In the genomic region with DNA sequence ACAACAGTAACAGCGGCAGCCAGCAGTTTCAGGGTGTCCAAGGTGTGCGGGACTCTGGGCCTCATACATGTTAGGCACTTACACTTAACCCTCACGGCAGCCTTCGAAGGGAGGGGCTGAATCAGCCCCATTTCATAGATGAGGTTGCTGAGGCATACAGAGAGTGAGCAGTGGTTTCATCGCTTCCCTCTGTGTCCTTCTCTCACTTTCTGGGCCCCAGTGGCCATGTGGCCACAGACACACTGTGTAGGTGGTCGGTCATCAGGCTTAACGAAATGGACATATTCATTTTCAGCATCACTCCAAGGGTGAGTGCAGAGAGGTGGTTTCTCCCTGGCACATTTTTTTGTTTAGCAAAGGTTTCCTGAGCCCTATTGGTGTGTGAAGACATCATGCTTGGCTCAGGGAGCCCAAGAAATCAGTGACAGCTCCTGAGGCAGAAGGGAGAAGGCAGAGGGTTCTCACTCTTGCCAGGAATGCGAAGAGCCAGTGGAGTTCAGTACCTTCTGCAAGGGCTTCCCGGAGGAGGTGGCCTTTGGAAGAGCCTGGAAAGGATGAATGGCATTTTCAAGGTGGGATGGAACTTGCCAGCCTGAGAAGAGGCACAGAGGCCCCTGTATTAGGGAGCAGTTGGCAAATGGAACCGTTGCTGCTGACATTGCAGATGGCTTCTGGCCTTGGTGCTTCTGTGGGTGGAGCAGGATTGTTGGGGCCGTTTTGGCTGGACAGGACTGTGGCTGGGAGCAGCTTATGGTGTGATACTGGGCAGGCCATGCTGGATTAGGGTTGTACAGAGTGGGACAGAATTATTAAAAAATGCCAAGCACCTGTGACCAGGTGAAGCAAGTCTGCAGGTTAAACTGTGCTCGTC, we compare ENCODE assay signal across 8 cellular contexts.
DNase-seq lines count a peak whose midpoint lies in the region; ATAC-seq and TF ChIP-seq lines count a peak whose summit lies in the region.

No MANE protein-coding gene starts in this region.

- H3K4me3 ChIP-seq in OCI-LY7 (ENCODE audit: low read depth, low read length, poor library complexity, severe bottlenecking) = peak overlapping the region; percentile 44
- H3K4me3 ChIP-seq in transverse colon = no peak overlapping the region

- BruUV-seq in OCI-LY7 (replicated peaks; lab: Mats Ljungman, UMichigan) = no TSS peak

- H3K27me3 Mint-ChIP-seq in HFFc6 (ENCODE audit: insufficient read depth) = peaks cover 7% of the 10 kb centered on the region
- peaks cover 43% of the 10 kb centered on the region for H3K27me3 Mint-ChIP-seq in glutamatergic neuron (ENCODE audit: unreplicated experiment)
- H3K27me3 Mint-ChIP-seq in progenitor cell of endocrine pancreas = no peaks in the 10 kb centered on the region

- peaks cover 55% of the 10 kb centered on the region for H3K36me3 ChIP-seq in OCI-LY7 (ENCODE audit: insufficient read depth, low read length)
- H3K36me3 ChIP-seq in transverse colon = peaks cover 0 to 4% (median 0%) of the 10 kb centered on the region in 4 donors

- TF ChIP-seq EP300 in transverse colon (IDR thresholded peaks at IDR 0.05; ENCODE audit: low read depth) = no peak

- intact Hi-C loops in OCI-LY7 (cut with micrococcal nuclease; ENCODE audit: unreplicated experiment) = loop anchor here (1.0 kb wide), 1 partner anchor 36 kb away; no protein-coding TSS in a partner anchor
- intact Hi-C loops in transverse colon (cut with DNase I; ENCODE audit: low total_unique reads) = no loop called here

- no peaks in the 10 kb centered on the region for H3K27me3 ChIP-seq in transverse colon

- in situ Hi-C loops in transverse colon (cut with MboI; ENCODE audit: low pct_ligation_motif_present in 1 of 4, low pct_unique_long_range_greater_than_20kb in 1 of 4, low sequenced_read_pairs in 3 of 4) = no loop called here

- H3K4me1 ChIP-seq in OCI-LY7 (ENCODE audit: insufficient read depth, low read length, poor library complexity, severe bottlenecking) (peaks cover 53% of the 10 kb centered on the region), transverse colon (peaks cover 17 to 53% (median 33%) of the 10 kb centered on the region in 4 donors)

- ATAC-seq in GM18520 (IDR thresholded peaks at IDR 0.05; ENCODE audit: unreplicated experiment) (peak; percentile 65), HG03097 (IDR thresholded peaks at IDR 0.05; ENCODE audit: low FRiP score, unreplicated experiment) (no peak)

- peak overlapping the region; percentile 63 for H3K4me2 ChIP-seq in OCI-LY7 (ENCODE audit: low read length)

- no peak for TF ChIP-seq POLR2A in transverse colon (IDR thresholded peaks at IDR 0.05)

- TF ChIP-seq CTCF in HFFc6 (IDR thresholded peaks at IDR 0.05) (no peak), OCI-LY7 (conservative IDR thresholded peaks at IDR 0.05; ENCODE audit: low read length) (no peak), glutamatergic neuron (IDR thresholded peaks at IDR 0.05; ENCODE audit: partially characterized antibody, unreplicated experiment) (no peak), transverse colon (IDR thresholded peaks at IDR 0.05) (no peak), progenitor cell of endocrine pancreas (IDR thresholded peaks at IDR 0.05; ENCODE audit: unreplicated experiment) (no peak)

- CTCF ChIA-PET in OCI-LY7 (lab: Charles Lee; ENCODE audit: unreplicated experiment) = no interaction called here

- H3K27ac ChIP-seq in OCI-LY7 (ENCODE audit: low read depth, low read length, poor library complexity, severe bottlenecking) (peak overlapping the region; percentile 86), transverse colon (peak overlapping the region; percentile 63 to 76 (median 69))

- peaks cover 31% of the 10 kb centered on the region for H3K36me3 Mint-ChIP-seq in HFFc6 (ENCODE audit: low read depth)
- peaks cover 6% of the 10 kb centered on the region for H3K36me3 Mint-ChIP-seq in glutamatergic neuron (ENCODE audit: unreplicated experiment)
- H3K36me3 Mint-ChIP-seq in progenitor cell of endocrine pancreas (ENCODE audit: insufficient read depth) = peaks cover 14% of the 10 kb centered on the region

- H3K4me3 Mint-ChIP-seq in HFFc6 = no peak overlapping the region
- H3K4me3 Mint-ChIP-seq in glutamatergic neuron (ENCODE audit: unreplicated experiment) = no peak overlapping the region
- H3K4me3 Mint-ChIP-seq in progenitor cell of endocrine pancreas (ENCODE audit: low read depth) = no peak overlapping the region

- POLR2A ChIA-PET in OCI-LY7 (lab: Charles Lee) = interaction anchor here (0.8 to 1.9 kb wide), 5 partner anchors 13 to 40 kb away, joined by 3 to 6 read pairs (median 3); no protein-coding TSS in a partner anchor

- H3K79me2 ChIP-seq in OCI-LY7 (ENCODE audit: insufficient read depth, low read depth, low read length) = peaks cover 10% of the 10 kb centered on the region; the same call in 1 of the 2 replicates

- 43 to 71% methylated on average over 2 to 12 of the region's 12 CpGs for WGBS in transverse colon (ENCODE audit: low coverage in 1 of 2), 2 donors

- H3K4me1 Mint-ChIP-seq in HFFc6 (ENCODE audit: low read depth) = peaks cover 48% of the 10 kb centered on the region
- peaks cover 55% of the 10 kb centered on the region for H3K4me1 Mint-ChIP-seq in glutamatergic neuron (ENCODE audit: low read depth, unreplicated experiment)
- no peaks in the 10 kb centered on the region for H3K4me1 Mint-ChIP-seq in progenitor cell of endocrine pancreas (ENCODE audit: low read depth)

- H3K27ac Mint-ChIP-seq in HFFc6 (peak overlapping the region; percentile 33), glutamatergic neuron (ENCODE audit: unreplicated experiment) (peak overlapping the region; percentile 76), progenitor cell of endocrine pancreas (no peak overlapping the region)

- H3K9me3 Mint-ChIP-seq in HFFc6 = no peaks in the 10 kb centered on the region
- H3K9me3 Mint-ChIP-seq in glutamatergic neuron (ENCODE audit: unreplicated experiment) = peaks cover 43% of the 10 kb centered on the region
- no peaks in the 10 kb centered on the region for H3K9me3 Mint-ChIP-seq in progenitor cell of endocrine pancreas (ENCODE audit: low read depth)

- DNase-seq in HFFc6 (no peak), OCI-LY7 (ENCODE audit: low spot score) (peak; percentile 36), glutamatergic neuron (no peak), transverse colon (no peak), progenitor cell of endocrine pancreas (ENCODE audit: low spot score, unreplicated experiment) (no peak), NCI-H345 treated with DMSO at 0.1 percent for 48 hours (lab: John Stamatoyannopoulos, UW; ENCODE audit: unreplicated experiment) (no peak)

- no peaks in the 10 kb centered on the region for H4K20me1 ChIP-seq in OCI-LY7 (ENCODE audit: insufficient read depth, low read length)

- H3K9me3 ChIP-seq in OCI-LY7 (ENCODE audit: low read length) = no peaks in the 10 kb centered on the region
- H3K9me3 ChIP-seq in transverse colon = no peaks in the 10 kb centered on the region

- H2AFZ ChIP-seq in OCI-LY7 (ENCODE audit: low read length) = peak overlapping the region; percentile 41; the same call in 1 of the 2 replicates

- H3K9me2 ChIP-seq in OCI-LY7 (ENCODE audit: insufficient read depth, low read length) = no peaks in the 10 kb centered on the region
